In the genomic region with DNA sequence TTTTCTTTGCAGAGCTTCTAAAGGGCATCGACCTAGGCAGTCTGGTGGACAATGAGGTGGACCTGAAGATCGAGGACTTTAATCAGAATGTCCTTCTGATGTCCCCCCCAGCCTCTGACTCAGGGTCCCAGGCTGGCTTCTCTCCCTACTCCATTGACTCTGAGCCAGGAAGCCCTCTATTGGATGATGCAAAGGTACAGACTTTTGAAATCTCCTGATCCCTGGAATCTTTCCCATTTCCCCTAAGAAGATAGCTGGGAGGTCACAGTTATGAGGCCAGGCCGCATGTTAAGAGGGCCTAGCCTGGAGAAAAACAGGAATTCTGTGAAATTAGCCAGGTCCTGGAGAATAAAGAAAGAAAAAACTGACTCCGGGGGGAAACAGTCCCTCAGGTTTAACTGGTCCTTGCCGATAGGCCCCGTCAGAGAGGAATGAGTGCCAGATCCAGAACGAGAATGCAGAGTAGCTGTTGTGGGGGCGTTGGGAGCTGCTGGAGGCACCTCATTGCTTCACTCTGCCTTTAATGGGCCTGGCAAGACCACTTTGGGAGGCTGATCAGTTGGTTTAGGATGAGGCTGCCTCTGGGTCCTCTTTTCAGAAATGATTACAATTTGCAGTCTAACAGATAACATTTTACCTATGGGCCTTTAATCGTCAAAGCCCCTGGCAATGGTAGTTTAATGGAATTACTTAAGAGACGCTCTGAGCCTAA, we compare ENCODE assay signal across 24 cellular contexts. TPM values are rescaled to one million over a fixed set of nuclear protein-coding genes. Genes with fewer than 3 reads are reported as not detected.
A peak's percentile ranks its signal among the peaks of the same experiment; 100 is the strongest.
DNase-seq lines count a peak whose midpoint lies in the region; ATAC-seq and TF ChIP-seq lines count a peak whose summit lies in the region.
"Had no signal": no experiment of that assay in that cellular context is flagged by ENCODE, and none has a peak within 500 bp of the region (broad histone marks: within the 10 kb centered on the region; RNA-seq: fewer than 3 reads in every experiment).

No MANE protein-coding gene starts in this region.

- TF ChIP-seq CTCF in MCF 10A (IDR thresholded peaks at IDR 0.05; ENCODE audit: unreplicated experiment) (no peak), mammary epithelial cell (conservative IDR thresholded peaks at IDR 0.05 in 1 of 2, IDR thresholded peaks at IDR 0.05 in 1 of 2; ENCODE audit: extremely low read depth in 1 of 2, insufficient read depth in 1 of 2, low read depth in 1 of 2, low read length in 2 of 2) (no peak), RWPE1 (conservative IDR thresholded peaks at IDR 0.05; ENCODE audit: low read depth) (no peak), endothelial cell (IDR thresholded peaks at IDR 0.05; ENCODE audit: unreplicated experiment) (no peak), heart left ventricle (IDR thresholded peaks at IDR 0.05) (no peak)

- intact Hi-C loops in MCF 10A (cut with micrococcal nuclease) (no loop called here), mammary epithelial cell (cut with micrococcal nuclease) (no loop called here), heart left ventricle (cut with DNase I) (no loop called here)

- H3K4me3 ChIP-seq in mammary epithelial cell (replicated peaks in 1 of 3; ENCODE audit: insufficient read depth in 1 of 3, low read depth in 2 of 3, low read length in 3 of 3) (no peak overlapping the region), heart left ventricle (no peak overlapping the region)
- H3K4me3 ChIP-seq: ascending aorta, psoas muscle, thoracic aorta had no signal

- no peak overlapping the region for H2AFZ ChIP-seq in mammary epithelial cell (ENCODE audit: low read depth, low read length)

- H3K27me3 Mint-ChIP-seq in MCF 10A (ENCODE audit: insufficient read depth, unreplicated experiment): no peaks in the 10 kb centered on the region
- peaks cover 3% of the 10 kb centered on the region for H3K27me3 Mint-ChIP-seq in endothelial cell (ENCODE audit: unreplicated experiment)
- H3K27me3 Mint-ChIP-seq: activated B cell treated with CpG ODN at 0.5 μM for 24 hours; central memory CD8-positive, alpha-beta T cell had no signal

- H3K4me3 Mint-ChIP-seq in MCF 10A (ENCODE audit: unreplicated experiment): no peak overlapping the region
- peak overlapping the region; percentile 23 for H3K4me3 Mint-ChIP-seq in endothelial cell (ENCODE audit: unreplicated experiment)
- H3K4me3 Mint-ChIP-seq: activated B cell treated with CpG ODN at 0.5 μM for 24 hours; central memory CD8-positive, alpha-beta T cell had no signal

- H3K4me2 ChIP-seq in mammary epithelial cell (ENCODE audit: insufficient read depth, low read depth, low read length): no peak overlapping the region

- H3K9ac ChIP-seq in mammary epithelial cell (ENCODE audit: insufficient read depth, low read length): no peak overlapping the region

- no peak for TF ChIP-seq POLR2A in heart left ventricle (IDR thresholded peaks at IDR 0.05)

- in situ Hi-C loops in mammary epithelial cell (cut with MboI; ENCODE audit: low sequenced_read_pairs in 2 of 2): no loop called here

- POLR2A ChIA-PET in MCF 10A (lab: Yijun Ruan, JAX): interaction anchor here (0.7 to 1.1 kb wide), 3 partner anchors 9 to 237 kb away, joined by 3 to 4 read pairs (median 3); no protein-coding TSS in a partner anchor
- POLR2A ChIA-PET in RWPE1 (lab: Yijun Ruan, JAX; ENCODE audit: low non-redundant PET): interaction anchor here (0.5 kb wide), 1 partner anchor 132 kb away, joined by 3 read pairs; no protein-coding TSS in a partner anchor

- H3K36me3 ChIP-seq in mammary epithelial cell (ENCODE audit: insufficient read depth, low read length) (peaks cover 59% of the 10 kb centered on the region), heart left ventricle (peaks cover 0 to 100% (median 97%) of the 10 kb centered on the region in 9 donors)

- H3K4me1 Mint-ChIP-seq in MCF 10A (ENCODE audit: insufficient read depth, unreplicated experiment): no peaks in the 10 kb centered on the region
- H3K4me1 Mint-ChIP-seq in endothelial cell (ENCODE audit: unreplicated experiment): no peaks in the 10 kb centered on the region

- H3K27ac Mint-ChIP-seq in MCF 10A (ENCODE audit: low read depth, unreplicated experiment) (peak overlapping the region; percentile 51), endothelial cell (ENCODE audit: unreplicated experiment) (no peak overlapping the region)
- H3K27ac Mint-ChIP-seq: activated B cell treated with CpG ODN at 0.5 μM for 24 hours had no signal

- no peaks in the 10 kb centered on the region for H3K9me3 Mint-ChIP-seq in MCF 10A (ENCODE audit: unreplicated experiment)
- no peaks in the 10 kb centered on the region for H3K9me3 Mint-ChIP-seq in endothelial cell (ENCODE audit: unreplicated experiment)
- H3K9me3 Mint-ChIP-seq: activated B cell treated with CpG ODN at 0.5 μM for 24 hours; central memory CD8-positive, alpha-beta T cell had no signal

- H3K9me3 ChIP-seq in mammary epithelial cell (replicated peaks; ENCODE audit: insufficient read depth, low read length) (no peaks in the 10 kb centered on the region), heart left ventricle (no peaks in the 10 kb centered on the region)
- H3K9me3 ChIP-seq: ascending aorta, psoas muscle, thoracic aorta had no signal

- H3K79me2 ChIP-seq in mammary epithelial cell (ENCODE audit: insufficient read depth, low read length): peaks cover 37% of the 10 kb centered on the region

- no peak for DNase-seq in MCF 10A (ENCODE audit: unreplicated experiment)
- no peak for DNase-seq in mammary epithelial cell
- DNase-seq in RWPE1 (ENCODE audit: low spot score): no peak
- no peak for DNase-seq in endothelial cell (ENCODE audit: low spot score)
- DNase-seq in DMS153 treated with DMSO at 0.1 percent for 48 hours (lab: John Stamatoyannopoulos, UW; ENCODE audit: unreplicated experiment): no peak
- DNase-seq in heart left ventricle: no peak
- DNase-seq: activated B cell treated with CpG ODN at 0.5 μM for 24 hours; activated CD8-positive, alpha-beta memory T cell treated with anti-CD3 and anti-CD28 coated beads for 24 hours; DMS79 treated with DMSO at 0.1 percent for 48 hours; erythroblast; foreskin melanocyte; hippocampal formation; left ventricle myocardium superior; NCI-H1048; NCI-H187 treated with DMSO at 0.1 percent for 48 hours; NCI-H2227 treated with DMSO at 0.1 percent for 48 hours; NCI-H748 treated with DMSO at 0.1 percent for 48 hours; psoas muscle; RPMI8226 had no signal

- H3K27me3 ChIP-seq in mammary epithelial cell (ENCODE audit: insufficient read depth, low read length) (peaks cover 2% of the 10 kb centered on the region), heart left ventricle (no peaks in the 10 kb centered on the region)
- H3K27me3 ChIP-seq: ascending aorta had no signal

- no peaks in the 10 kb centered on the region for H4K20me1 ChIP-seq in mammary epithelial cell (ENCODE audit: insufficient read depth, low read length)

- BruUV-seq in MCF 10A (replicated peaks; lab: Mats Ljungman, UMichigan): no TSS peak
- BruUV-seq in mammary epithelial cell (replicated peaks; lab: Mats Ljungman, UMichigan): no TSS peak

- H3K27ac ChIP-seq in mammary epithelial cell (ENCODE audit: insufficient read depth, low read depth, low read length): no peak overlapping the region
- peak overlapping the region; percentile 39 for H3K27ac ChIP-seq in RWPE1
- H3K27ac ChIP-seq in temporal lobe (ENCODE audit: low read depth, low read length): peak overlapping the region; percentile 14
- H3K27ac ChIP-seq in heart left ventricle: no peak overlapping the region
- H3K27ac ChIP-seq: ascending aorta, psoas muscle, thoracic aorta had no signal

- dilution Hi-C loops in mammary epithelial cell (cut with HindIII; ENCODE audit: low sequenced_read_pairs): no loop called here

- CTCF ChIA-PET in MCF 10A (lab: Yijun Ruan, JAX): interaction anchor here (1.3 kb wide), 1 partner anchor 53 kb away, joined by 4 read pairs; no protein-coding TSS in a partner anchor
- CTCF ChIA-PET in mammary epithelial cell (lab: Charles Lee; ENCODE audit: low non-redundant PET): no interaction called here
- CTCF ChIA-PET in RWPE1 (lab: Yijun Ruan, JAX): interaction anchor here (0.8 kb wide), 1 partner anchor 66 kb away, joined by 3 read pairs; no protein-coding TSS in a partner anchor

- ATAC-seq in heart left ventricle: no peak
- ATAC-seq: left ventricle myocardium superior, psoas muscle had no signal

- no peaks in the 10 kb centered on the region for H3K4me1 ChIP-seq in mammary epithelial cell (ENCODE audit: insufficient read depth, low read length)
- peaks cover 0 to 14% (median 0%) of the 10 kb centered on the region in 12 donors for H3K4me1 ChIP-seq in heart left ventricle
- H3K4me1 ChIP-seq: ascending aorta had no signal

- WGBS in mammary epithelial cell (ENCODE audit: low coverage, missing lambda C conversion rate): 70% methylated on average over 8 of the region's 10 CpGs
- 86 to 89% (median 86%) methylated on average over 10 of the region's 10 CpGs for WGBS in heart left ventricle, 4 donors

- peaks cover 96% of the 10 kb centered on the region for H3K36me3 Mint-ChIP-seq in MCF 10A (ENCODE audit: insufficient read depth, unreplicated experiment)
- peaks cover 55% of the 10 kb centered on the region for H3K36me3 Mint-ChIP-seq in endothelial cell (ENCODE audit: low read depth, unreplicated experiment)

RNA-seq across cellular contexts. Expression of a gene that starts 39.2 kb away (rescaled TPM):
- not detected in 2 replicates for total RNA-seq in MCF 10A (2022)
- not detected for total RNA-seq in mammary epithelial cell
- not detected for polyA plus RNA-seq in mammary epithelial cell
- not detected for polyA minus RNA-seq in mammary epithelial cell
- total RNA-seq in endothelial cell (ENCODE audit: unreplicated experiment): 0.41 TPM
- not detected for total RNA-seq in temporal lobe
- 1 to 10 TPM in 4 of 9 donors, under 1 TPM in 5; 0.48 to 4.4 (median 1.00) TPM for total RNA-seq in heart left ventricle
- polyA plus RNA-seq in heart left ventricle: 1 to 10 TPM in 1 of 2 donors, not detected in 1; 1.7 TPM
- total RNA-seq: ascending aorta, LHCN-M2, thoracic aorta had no signal
- polyA plus RNA-seq: psoas muscle had no signal

RNA-seq across cellular contexts. Expression of a gene that starts 42.8 kb away (rescaled TPM):
- 88.4 and 104 TPM in 2 replicates for total RNA-seq in MCF 10A (2022)
- total RNA-seq in mammary epithelial cell: 100 to 1,000 TPM; 100 to 131 TPM
- 61.6 TPM for polyA plus RNA-seq in mammary epithelial cell
- polyA minus RNA-seq in mammary epithelial cell: 220 TPM
- 200 TPM for total RNA-seq in endothelial cell (ENCODE audit: unreplicated experiment)
- 82.1 TPM for total RNA-seq in temporal lobe
- total RNA-seq in heart left ventricle: 100 to 1,000 TPM in 3 of 9 donors, 10 to 100 TPM in 6; 49.1 to 109 (median 73.0) TPM
- polyA plus RNA-seq in heart left ventricle: 100 to 1,000 TPM in 1 of 2 donors, 10 to 100 TPM in 1; 39.4 to 115 TPM

RNA-seq across cellular contexts. Expression of a gene that starts 50.9 kb away (rescaled TPM):
- total RNA-seq in MCF 10A (2022): 0.12 TPM in 2 replicates
- total RNA-seq in mammary epithelial cell: under 1 TPM; under 0.01 to 0.21 TPM
- polyA plus RNA-seq in mammary epithelial cell: 0.07 TPM
- polyA minus RNA-seq in mammary epithelial cell: not detected
- 3.5 TPM for total RNA-seq in endothelial cell (ENCODE audit: unreplicated experiment)
- 0.49 TPM for total RNA-seq in temporal lobe
- total RNA-seq in heart left ventricle: under 1 TPM in 8 of 9 donors, not detected in 1; 0.35 to 0.61 (median 0.44) TPM
- polyA plus RNA-seq in heart left ventricle: under 1 TPM; 0.07 to 0.34 TPM
- total RNA-seq: ascending aorta, thoracic aorta had no signal

Comparison
In these comparisons a context has a peak if more than half of its experiments do, and no peak if none do; other contexts are left out.
1. H3K27ac ChIP-seq: peak in RWPE1 (single experiment) and temporal lobe (single experiment); none in mammary epithelial cell (single experiment) and heart left ventricle (0 of 12).